ENCODE assay signal across 20 cellular contexts in the genomic region with DNA sequence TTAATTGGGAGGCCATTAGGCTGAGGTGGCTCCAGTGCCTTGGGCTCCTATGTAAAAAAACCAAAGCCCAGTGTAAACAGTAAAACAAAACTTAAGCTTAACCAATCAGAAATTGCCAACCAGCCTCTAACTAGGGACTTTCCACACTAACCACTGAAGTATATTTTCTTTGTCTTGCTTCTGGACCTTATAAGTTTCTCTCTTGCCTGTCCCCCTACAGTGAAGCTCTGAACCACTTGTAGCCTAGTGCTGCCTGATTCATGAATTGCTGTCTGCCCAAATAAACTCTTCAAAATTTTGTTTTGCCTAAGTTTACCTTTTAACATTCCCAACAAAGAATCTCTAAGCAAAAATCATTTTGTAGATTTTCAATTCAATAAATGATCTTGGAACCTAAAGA. TPM values are rescaled to one million over a fixed set of nuclear protein-coding genes. Genes with fewer than 3 reads are reported as not detected.
"Had no signal": no experiment of that assay in that cellular context is flagged by ENCODE, and none has a peak within 500 bp of the region (broad histone marks: within the 10 kb centered on the region; RNA-seq: fewer than 3 reads in every experiment).

No MANE protein-coding gene starts in this region.

- H3K36me3 ChIP-seq: esophagus squamous epithelium, right atrium auricular region, thyroid gland had no signal

- H3K27ac ChIP-seq: body of pancreas, esophagus squamous epithelium, right atrium auricular region, thyroid gland had no signal

- H3K4me3 ChIP-seq: body of pancreas, esophagus squamous epithelium, right atrium auricular region, thyroid gland had no signal

- DNase-seq: activated CD4-positive, alpha-beta memory T cell treated with anti-CD3 and anti-CD28 coated beads, Interleukin-2, amount 10 ng/mL, durations not matched to agents 7 days and 5 days; activated naive CD4-positive, alpha-beta T cell treated with Interleukin-2 at 50 U/mL for 16 hours; activated T-cell treated with anti-CD3 and anti-CD28 coated beads, Interleukin-2, amount 50 U/mL, for 1 hour; body of pancreas; dermis blood vessel endothelial cell; effector memory CD4-positive, alpha-beta T cell; esophagus squamous epithelium; hippocampal formation; islet precursor cell; midbrain; stimulated activated CD4-positive, alpha-beta T cell treated with anti-CD3 and anti-CD28 coated beads, Interleukin-12 subunit alpha, Interleukin-12 subunit beta, amount 100 ng/mL, for 4 hours; stimulated activated CD4-positive, alpha-beta T cell treated with anti-CD3 and anti-CD28 coated beads, Interleukin-2, amount 100 ng/mL, for 24 hours; stimulated activated naive CD4-positive, alpha-beta T cell treated with Interleukin-2 at 50 U/mL for 16 hours; thyroid gland had no signal

- H3K4me1 ChIP-seq: body of pancreas, esophagus squamous epithelium, right atrium auricular region, thyroid gland had no signal

- H3K27me3 ChIP-seq: body of pancreas, esophagus squamous epithelium, right atrium auricular region, thyroid gland had no signal

- FAIRE-seq: TTC549 had no signal

- ATAC-seq: body of pancreas, left lobe of liver had no signal

RNA-seq across cellular contexts. Expression of a gene that starts 28.2 kb away (rescaled TPM):
- total RNA-seq: activated CD4-positive, alpha-beta memory T cell treated with anti-CD3 and anti-CD28 coated beads, Interleukin-2, amount 10 ng/mL, durations not matched to agents 7 days and 5 days; activated T-helper 2 cell treated with anti-CD3 and anti-CD28 coated beads, Interferon-gamma antibody, Interleukin-2, Interleukin-4, amounts not matched to agents 10 μg/mL and 5 μg/mL and 100 μg/mL, durations not matched to agents 14 hours and 24 hours and 36 hours; body of pancreas; left lobe of liver; T-helper 2 cell treated with Interferon-gamma antibody and Interleukin-4, amounts not matched to agents 100 ng/mL and 5 ng/mL, for 36 hours; ureter had no signal
